ENCODE assay signal across 23 cellular contexts in genomic region chr5:77991084-77991483, GRCh38.
DNase-seq lines count a peak whose midpoint lies in the region; ATAC-seq and TF ChIP-seq lines count a peak whose summit lies in the region.
"Had no signal": no experiment of that assay in that cellular context is flagged by ENCODE, and none has a peak within 500 bp of the region (broad histone marks: within the 10 kb centered on the region; RNA-seq: fewer than 3 reads in every experiment).

No MANE protein-coding gene starts in this region.

- no peak overlapping the region for H2AFZ ChIP-seq in OCI-LY7 (ENCODE audit: low read length)
- H2AFZ ChIP-seq in neural progenitor cell (replicated peaks), result no peak overlapping the region
- H2AFZ ChIP-seq: GM23248 had no signal

- TF ChIP-seq CTCF in OCI-LY7 (conservative IDR thresholded peaks at IDR 0.05; ENCODE audit: low read length) (peak; percentile 38; the same call in 1 of the 2 replicates), dorsolateral prefrontal cortex (IDR thresholded peaks at IDR 0.05 in 54 of 56, conservative IDR thresholded peaks at IDR 0.05 in 2 of 56; ENCODE audit: low read depth in 1 of 56, partially characterized antibody in 56 of 56) (peak in 18 of 56 donors; percentile 9 to 31 (median 22)), neural progenitor cell (IDR thresholded peaks at IDR 0.05) (peak; percentile 34), upper lobe of right lung (IDR thresholded peaks at IDR 0.05) (no peak)

- H3K4me2 ChIP-seq in OCI-LY7 (ENCODE audit: low read length), result no peak overlapping the region
- peak overlapping the region; percentile 53 for H3K4me2 ChIP-seq in neural progenitor cell

- H3K27me3 Mint-ChIP-seq in neural progenitor cell (ENCODE audit: insufficient read depth, low read depth), result peaks cover 22% of the 10 kb centered on the region
- H3K27me3 Mint-ChIP-seq: activated CD4-positive, alpha-beta memory T cell treated with anti-CD3 and anti-CD28 coated beads, Interleukin-2, amount 10 ng/mL, durations not matched to agents 7 days and 5 days; activated naive CD8-positive, alpha-beta T cell treated with anti-CD3 and anti-CD28 coated beads, Interleukin-2, amount 10 ng/mL, durations not matched to agents 7 days and 5 days; naive B cell; stimulated activated memory B cell treated with anti-CD40 and anti-IgM and Interleukin-4, amounts not matched to agents 10 μg/mL and 1 μg/mL and 100 μg/mL, for 72 hours had no signal

- H3K9me3 ChIP-seq in OCI-LY7 (ENCODE audit: low read length) (no peaks in the 10 kb centered on the region), neural progenitor cell (ENCODE audit: low read depth) (no peaks in the 10 kb centered on the region), upper lobe of right lung (no peaks in the 10 kb centered on the region)
- H3K9me3 ChIP-seq: left lung, spleen, thyroid gland had no signal

- H3K27me3 ChIP-seq in H7 (ENCODE audit: control insufficient read depth, insufficient read depth, low read length), result peaks cover 6% of the 10 kb centered on the region
- no peaks in the 10 kb centered on the region for H3K27me3 ChIP-seq in dorsolateral prefrontal cortex
- no peaks in the 10 kb centered on the region for H3K27me3 ChIP-seq in neural progenitor cell
- H3K27me3 ChIP-seq in upper lobe of right lung, result no peaks in the 10 kb centered on the region
- H3K27me3 ChIP-seq: spleen, thyroid gland had no signal

- H3K9me2 ChIP-seq in OCI-LY7 (ENCODE audit: insufficient read depth, low read length), result no peaks in the 10 kb centered on the region

- CTCF ChIA-PET in OCI-LY7 (lab: Charles Lee; ENCODE audit: unreplicated experiment), result no interaction called here

- no peak overlapping the region for H3K27ac Mint-ChIP-seq in neural progenitor cell
- H3K27ac Mint-ChIP-seq: activated CD4-positive, alpha-beta memory T cell treated with anti-CD3 and anti-CD28 coated beads, Interleukin-2, amount 10 ng/mL, durations not matched to agents 7 days and 5 days; activated naive CD8-positive, alpha-beta T cell treated with anti-CD3 and anti-CD28 coated beads, Interleukin-2, amount 10 ng/mL, durations not matched to agents 7 days and 5 days; stimulated activated memory B cell treated with anti-CD40 and anti-IgM and Interleukin-4, amounts not matched to agents 10 μg/mL and 1 μg/mL and 100 μg/mL, for 72 hours had no signal

- peaks cover 2% of the 10 kb centered on the region for H3K36me3 Mint-ChIP-seq in neural progenitor cell
- H3K36me3 Mint-ChIP-seq: activated naive CD8-positive, alpha-beta T cell treated with anti-CD3 and anti-CD28 coated beads, Interleukin-2, amount 10 ng/mL, durations not matched to agents 7 days and 5 days had no signal

- H3K79me2 ChIP-seq in OCI-LY7 (ENCODE audit: insufficient read depth, low read depth, low read length) (no peaks in the 10 kb centered on the region), neural progenitor cell (ENCODE audit: low read depth) (no peaks in the 10 kb centered on the region)

- ATAC-seq in HG03565 (IDR thresholded peaks at IDR 0.05; ENCODE audit: unreplicated experiment) (no peak), upper lobe of right lung (no peak)
- ATAC-seq: activated CD4-positive, CD25-positive, alpha-beta regulatory T cell treated with anti-CD3 and anti-CD28 coated beads, Interleukin-2, amount 50 U/mL, for 24 hours; left lung; stimulated activated memory B cell treated with anti-CD40 and anti-IgM and Interleukin-4, amounts not matched to agents 10 μg/mL and 1 μg/mL and 100 μg/mL, for 72 hours had no signal

- no peak overlapping the region for H3K4me3 Mint-ChIP-seq in neural progenitor cell
- H3K4me3 Mint-ChIP-seq: activated CD4-positive, alpha-beta memory T cell treated with anti-CD3 and anti-CD28 coated beads, Interleukin-2, amount 10 ng/mL, durations not matched to agents 7 days and 5 days; activated naive CD8-positive, alpha-beta T cell treated with anti-CD3 and anti-CD28 coated beads, Interleukin-2, amount 10 ng/mL, durations not matched to agents 7 days and 5 days; CD14-positive monocyte; naive B cell; stimulated activated memory B cell treated with anti-CD40 and anti-IgM and Interleukin-4, amounts not matched to agents 10 μg/mL and 1 μg/mL and 100 μg/mL, for 72 hours had no signal

- H3K4me1 Mint-ChIP-seq in neural progenitor cell, result peaks cover 68% of the 10 kb centered on the region
- H3K4me1 Mint-ChIP-seq: activated CD4-positive, alpha-beta memory T cell treated with anti-CD3 and anti-CD28 coated beads, Interleukin-2, amount 10 ng/mL, durations not matched to agents 7 days and 5 days; CD14-positive monocyte; stimulated activated memory B cell treated with anti-CD40 and anti-IgM and Interleukin-4, amounts not matched to agents 10 μg/mL and 1 μg/mL and 100 μg/mL, for 72 hours had no signal

- POLR2A ChIA-PET in OCI-LY7 (lab: Charles Lee), result no interaction called here

- no peak overlapping the region for H3K9ac ChIP-seq in neural progenitor cell
- H3K9ac ChIP-seq: GM23248 had no signal

- peaks cover 40% of the 10 kb centered on the region for H3F3A ChIP-seq in neural progenitor cell (ENCODE audit: low read depth)

- H3K4me1 ChIP-seq in OCI-LY7 (ENCODE audit: insufficient read depth, low read length, poor library complexity, severe bottlenecking), result no peaks in the 10 kb centered on the region
- H3K4me1 ChIP-seq in neural progenitor cell, result peaks cover 76% of the 10 kb centered on the region
- H3K4me1 ChIP-seq in upper lobe of right lung, result no peaks in the 10 kb centered on the region
- H3K4me1 ChIP-seq: left lung, thyroid gland had no signal

- intact Hi-C loops in OCI-LY7 (cut with micrococcal nuclease; ENCODE audit: unreplicated experiment) (no loop called here), dorsolateral prefrontal cortex (cut with DNase I) (loop anchor here in 1 of 2 donors (2.0 kb wide), 1 partner anchor 90 kb away; no protein-coding TSS in a partner anchor), upper lobe of right lung (cut with DNase I) (no loop called here)

- H3K36me3 ChIP-seq in H7 (replicated peaks; ENCODE audit: control insufficient read depth, insufficient read depth, low read length) (no peaks in the 10 kb centered on the region), OCI-LY7 (ENCODE audit: insufficient read depth, low read length) (no peaks in the 10 kb centered on the region), neural progenitor cell (no peaks in the 10 kb centered on the region), upper lobe of right lung (peaks cover 4% of the 10 kb centered on the region)
- H3K36me3 ChIP-seq: thyroid gland had no signal

- H3K27ac ChIP-seq in OCI-LY7 (ENCODE audit: low read depth, low read length, poor library complexity, severe bottlenecking) (no peak overlapping the region), dorsolateral prefrontal cortex (peak overlapping the region in 58 of 59 donors; percentile 40 to 99 (median 96)), neural progenitor cell (no peak overlapping the region), upper lobe of right lung (no peak overlapping the region)
- H3K27ac ChIP-seq: epithelial cell of prostate, GM23248, left lung, spleen, thyroid gland had no signal

- H3K4me3 ChIP-seq in H7 (ENCODE audit: insufficient read depth, low read depth, low read length) (no peak overlapping the region), OCI-LY7 (ENCODE audit: low read depth, low read length, poor library complexity, severe bottlenecking) (no peak overlapping the region), dorsolateral prefrontal cortex (no peak overlapping the region), neural progenitor cell (no peak overlapping the region), upper lobe of right lung (no peak overlapping the region)
- H3K4me3 ChIP-seq: GM23248, left lung, spleen, thyroid gland had no signal

- BruUV-seq in OCI-LY7 (replicated peaks; lab: Mats Ljungman, UMichigan), result no TSS peak

- DNase-seq in H7 (peak; percentile 74), OCI-LY7 (ENCODE audit: low spot score) (peak; percentile 2), dorsolateral prefrontal cortex (no peak), neural progenitor cell (ENCODE audit: low spot score) (peak; percentile 60), T1000 (lab: John Stamatoyannopoulos, UW) (no peak), upper lobe of right lung (no peak)
- DNase-seq: activated CD4-positive, alpha-beta memory T cell treated with anti-CD3 and anti-CD28 coated beads, Interleukin-2, amount 10 ng/mL, durations not matched to agents 7 days and 5 days; activated naive CD8-positive, alpha-beta T cell treated with anti-CD3 and anti-CD28 coated beads, Interleukin-2, amount 10 ng/mL, durations not matched to agents 7 days and 5 days; cerebellar nuclear complex; GM23248; left lung; naive B cell; NCI-H1092 treated with DMSO at 0.1 percent for 48 hours; NCI-H2081 treated with DMSO at 0.1 percent for 48 hours; occipital lobe; spleen; stimulated activated CD4-positive, alpha-beta T cell treated with anti-CD3 and anti-CD28 coated beads, Interleukin-4, amount 100 ng/mL, for 1 hour; thyroid gland had no signal

- H4K20me1 ChIP-seq in OCI-LY7 (ENCODE audit: insufficient read depth, low read length) (no peaks in the 10 kb centered on the region), neural progenitor cell (ENCODE audit: low read depth) (peaks cover 35% of the 10 kb centered on the region)

- H3K9me3 Mint-ChIP-seq in neural progenitor cell, result no peaks in the 10 kb centered on the region
- H3K9me3 Mint-ChIP-seq: activated CD4-positive, alpha-beta memory T cell treated with anti-CD3 and anti-CD28 coated beads, Interleukin-2, amount 10 ng/mL, durations not matched to agents 7 days and 5 days; activated naive CD8-positive, alpha-beta T cell treated with anti-CD3 and anti-CD28 coated beads, Interleukin-2, amount 10 ng/mL, durations not matched to agents 7 days and 5 days; naive B cell; stimulated activated memory B cell treated with anti-CD40 and anti-IgM and Interleukin-4, amounts not matched to agents 10 μg/mL and 1 μg/mL and 100 μg/mL, for 72 hours had no signal

Comparison
In these comparisons a context has a peak if more than half of its experiments do, and no peak if none do; other contexts are left out.
1. DNase-seq: peak in H7 (single experiment), OCI-LY7 (single experiment) and neural progenitor cell (single experiment); none in dorsolateral prefrontal cortex (0 of 10), T1000 (single experiment) and upper lobe of right lung (single experiment).
2. H3K27ac ChIP-seq: peak in dorsolateral prefrontal cortex (58 of 59); none in OCI-LY7 (single experiment), neural progenitor cell (single experiment) and upper lobe of right lung (single experiment).